Comparison of ENCODE assay signal across 16 cellular contexts in the genomic region with DNA sequence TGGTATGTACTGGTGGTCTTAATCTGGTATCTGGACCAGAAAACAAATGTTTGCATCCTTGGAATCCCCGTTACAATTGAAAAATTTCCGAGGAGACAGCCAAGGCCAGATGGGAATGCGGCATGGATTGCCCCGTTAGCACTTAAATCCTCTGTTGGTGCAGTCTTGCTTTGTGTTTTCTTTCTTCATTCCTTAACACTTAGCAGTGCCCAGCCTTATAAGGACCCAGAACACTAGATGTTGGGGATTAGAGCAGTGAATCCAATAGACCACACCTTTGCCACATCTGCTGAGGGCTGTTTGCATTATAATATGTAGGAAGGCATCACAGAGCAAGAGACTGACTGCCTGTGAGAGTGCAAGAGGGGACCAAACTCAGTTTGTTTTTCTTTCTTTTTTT.
"Had no signal": no experiment of that assay in that cellular context is flagged by ENCODE, and none has a peak within 500 bp of the region (broad histone marks: within the 10 kb centered on the region; RNA-seq: fewer than 3 reads in every experiment).

No MANE protein-coding gene starts in this region.

- H3K4me1 ChIP-seq: stomach had no signal

- H3K36me3 Mint-ChIP-seq: mesothelial cell of epicardium had no signal

- ATAC-seq: left cardiac atrium, lower lobe of right lung had no signal

- H3K36me3 ChIP-seq: lower lobe of right lung, ovary, stomach had no signal

- H3K27me3 ChIP-seq: ovary, testis had no signal

- DNase-seq: activated CD4-positive, CD25-positive, alpha-beta regulatory T cell treated with anti-CD3 and anti-CD28 coated beads, Interleukin-2, amount 50 U/mL, for 72 hours; activated naive CD4-positive, alpha-beta T cell treated with anti-CD3 and anti-CD28 coated beads for 36 hours; activated T-cell treated with anti-CD3 and anti-CD28 coated beads for 4 hours; caudate nucleus; head of caudate nucleus; left cardiac atrium; lower lobe of right lung; ovary; stimulated activated CD4-positive, alpha-beta T cell treated with anti-CD3 and anti-CD28 coated beads, Interleukin-1b, Interleukin-23, amount 100 ng/mL, for 48 hours; stomach; T-helper 1 cell; T1000; testis had no signal

- H3K27ac ChIP-seq: coronary artery, lower lobe of right lung, ovary, stomach, testis had no signal

- FAIRE-seq: frontal cortex had no signal

- H3K9me3 ChIP-seq: lower lobe of right lung, ovary, stomach, testis had no signal

- H3K4me3 Mint-ChIP-seq: activated naive CD4-positive, alpha-beta T cell treated with anti-CD3 and anti-CD28 coated beads for 36 hours; mesothelial cell of epicardium had no signal

- H3K9me3 Mint-ChIP-seq: activated naive CD4-positive, alpha-beta T cell treated with anti-CD3 and anti-CD28 coated beads for 36 hours; mesothelial cell of epicardium had no signal

- H3K4me3 ChIP-seq: coronary artery, lower lobe of right lung, ovary, stomach, testis had no signal

- H3K27ac Mint-ChIP-seq: activated naive CD4-positive, alpha-beta T cell treated with anti-CD3 and anti-CD28 coated beads for 36 hours had no signal
